Comparison of ENCODE assay signal across 6 cellular contexts in the genomic region with DNA sequence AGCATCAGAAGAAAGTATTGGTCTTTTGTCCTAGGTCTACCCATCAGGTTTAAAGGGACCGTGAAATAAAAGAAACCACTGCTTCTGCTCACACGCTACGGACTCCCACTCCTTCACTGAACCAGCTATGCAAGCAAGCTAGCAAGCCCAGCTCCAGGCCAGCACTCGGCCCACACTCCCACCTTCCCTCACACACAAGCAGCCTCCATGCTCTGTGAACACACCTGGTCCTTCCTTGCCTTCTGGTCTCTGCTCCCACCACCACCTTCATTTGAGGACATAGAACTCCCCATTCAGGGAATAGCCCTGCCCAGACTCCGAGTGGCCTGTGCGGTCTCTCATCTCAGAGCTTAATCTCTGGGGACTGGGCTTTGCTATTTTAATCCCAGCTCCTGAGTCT.
"Had no signal": no experiment of that assay in that cellular context is flagged by ENCODE, and none has a peak within 500 bp of the region (broad histone marks: within the 10 kb centered on the region; RNA-seq: fewer than 3 reads in every experiment).

No MANE protein-coding gene starts in this region.

- H3K4me3 ChIP-seq: GM23248 had no signal

- DNase-seq: GM23248, GOT3, H9, HCEC 1CT had no signal

- FAIRE-seq: H54, HepG2 had no signal

- H2AFZ ChIP-seq: GM23248 had no signal

- H3K27ac ChIP-seq: GM23248 had no signal

- H3K9ac ChIP-seq: GM23248 had no signal
